In genomic region chr22:48749555-48750227, GRCh38 we compare ENCODE assay signal across 16 cellular contexts.
DNase-seq lines count a peak whose midpoint lies in the region; ATAC-seq and TF ChIP-seq lines count a peak whose summit lies in the region.
"Had no signal": no experiment of that assay in that cellular context is flagged by ENCODE, and none has a peak within 500 bp of the region (broad histone marks: within the 10 kb centered on the region; RNA-seq: fewer than 3 reads in every experiment).

No MANE protein-coding gene starts in this region.

- DNase-seq in Right ventricle myocardium superior (peak; percentile 12), Right ventricle myocardium inferior (ENCODE audit: missing footprints) (no peak), chondrocyte (ENCODE audit: low spot score) (peak; percentile 86), lung (ENCODE audit: low spot score) (peak; percentile 21), ureter (ENCODE audit: low spot score) (peak; percentile 34), occipital lobe (lab: John Stamatoyannopoulos, UW) (no peak)
- DNase-seq: AML-193, NCI-H146, NCI-H2107, NCI-H226, NCI-H69 had no signal

- no peak overlapping the region for H3K4me3 Mint-ChIP-seq in chondrocyte (ENCODE audit: unreplicated experiment)

- no peaks in the 10 kb centered on the region for H3K9me3 Mint-ChIP-seq in chondrocyte (ENCODE audit: low read depth)

- intact Hi-C loops in Right ventricle myocardium superior (cut with DNase I), result no loop called here
- intact Hi-C loops in Right ventricle myocardium inferior (cut with DNase I), result no loop called here

- no peaks in the 10 kb centered on the region for H3K27me3 ChIP-seq in lung (ENCODE audit: control insufficient read depth, insufficient read depth)

- H3K27me3 Mint-ChIP-seq in chondrocyte (ENCODE audit: low read depth), result no peaks in the 10 kb centered on the region

- H3K36me3 ChIP-seq in lung (ENCODE audit: control insufficient read depth in 2 of 2, insufficient read depth in 2 of 2, low read length in 2 of 2), result no peaks in the 10 kb centered on the region

- no peaks in the 10 kb centered on the region for H3K4me1 ChIP-seq in lung (ENCODE audit: control insufficient read depth in 2 of 2, insufficient read depth in 2 of 2, low read length in 2 of 2)

- H3K9me3 ChIP-seq in lung (ENCODE audit: control insufficient read depth in 2 of 2, insufficient read depth in 1 of 2, low read length in 1 of 2), result peaks cover 0 to 2% of the 10 kb centered on the region in 2 donors

- no peak overlapping the region for H3K4me3 ChIP-seq in lung
- H3K4me3 ChIP-seq: GM12878 had no signal

- no peak overlapping the region for H3K27ac Mint-ChIP-seq in chondrocyte (ENCODE audit: unreplicated experiment)

- ATAC-seq in Right ventricle myocardium superior (ENCODE audit: poor library complexity) (no peak), Right ventricle myocardium inferior (no peak), lung (ENCODE audit: insufficient read depth, low FRiP score) (no peak), GM19397 (IDR thresholded peaks at IDR 0.05; ENCODE audit: unreplicated experiment) (no peak)
- ATAC-seq: GM12878, HCT116 had no signal

- TF ChIP-seq CTCF in chondrocyte (IDR thresholded peaks at IDR 0.05) (no peak), lung (IDR thresholded peaks at IDR 0.05; ENCODE audit: control extremely low read depth, extremely low read depth) (no peak)

- 88 to 89% methylated on average over 36 to 37 of the region's 37 CpGs for WGBS in lung, 2 donors

- no peaks in the 10 kb centered on the region for H3K4me1 Mint-ChIP-seq in chondrocyte (ENCODE audit: low read depth)

- no peaks in the 10 kb centered on the region for H3K36me3 Mint-ChIP-seq in chondrocyte (ENCODE audit: low read depth)

- H3K27ac ChIP-seq in lung (ENCODE audit: low read depth in 1 of 2, low read length in 1 of 2), result no peak overlapping the region
- H3K27ac ChIP-seq: HL-60, RWPE1 had no signal

Comparison
In these comparisons a context has a peak if more than half of its experiments do, and no peak if none do; other contexts are left out.
1. DNase-seq: peak in Right ventricle myocardium superior (single experiment), chondrocyte (single experiment), lung (single experiment) and ureter (single experiment); none in Right ventricle myocardium inferior (single experiment) and occipital lobe (single experiment).